ENCODE assay signal across 19 cellular contexts in the genomic region with DNA sequence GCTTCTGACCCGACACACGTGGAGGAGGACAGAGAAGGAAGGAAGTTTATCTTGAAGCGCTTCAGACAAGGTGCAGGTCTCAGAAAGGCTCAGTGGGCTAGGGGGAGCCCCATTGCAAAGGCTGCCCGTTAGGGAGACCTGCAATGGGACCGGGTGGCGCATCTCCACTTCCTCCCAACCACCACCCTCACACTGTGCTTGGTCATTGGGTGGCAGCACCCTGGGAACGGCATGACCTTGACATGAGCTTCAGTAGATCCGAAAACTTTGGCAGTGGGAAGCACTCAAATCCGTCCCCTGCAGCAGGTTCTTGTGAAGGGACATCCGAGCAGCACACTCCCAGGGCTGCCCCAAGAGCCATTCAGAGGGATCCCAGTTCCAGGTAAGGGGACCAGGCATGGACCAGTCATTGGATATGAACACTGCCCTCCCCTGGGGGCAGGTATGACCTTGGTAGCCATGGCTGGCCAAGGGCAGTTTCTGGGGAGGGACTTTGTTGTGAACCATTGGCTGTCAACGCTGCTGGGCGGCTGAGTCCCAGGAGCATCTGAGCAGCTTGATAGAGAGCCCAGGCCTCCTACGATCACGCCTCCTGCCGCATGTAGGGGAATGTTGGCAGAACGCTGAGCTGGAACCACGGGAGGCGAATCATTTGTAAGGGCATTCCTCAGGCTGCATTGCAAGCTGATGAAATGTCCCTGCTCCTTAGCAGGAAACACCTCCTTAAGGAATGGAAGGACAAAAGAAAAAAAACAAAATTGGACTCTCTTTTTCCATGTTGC. TPM values are rescaled to one million over a fixed set of nuclear protein-coding genes. Genes with fewer than 3 reads are reported as not detected.
DNase-seq lines count a peak whose midpoint lies in the region; ATAC-seq and TF ChIP-seq lines count a peak whose summit lies in the region.
"Had no signal": no experiment of that assay in that cellular context is flagged by ENCODE, and none has a peak within 500 bp of the region (broad histone marks: within the 10 kb centered on the region; RNA-seq: fewer than 3 reads in every experiment).

No MANE protein-coding gene starts in this region.

- no peak overlapping the region for H2BK120ac ChIP-seq in IMR-90 (ENCODE audit: low read depth, low read length)

- H3K9ac ChIP-seq in IMR-90 (ENCODE audit: low read depth, low read length), result no peak overlapping the region

- H2AFZ ChIP-seq in IMR-90 (replicated peaks; ENCODE audit: low read length, poor library complexity), result peak overlapping the region; percentile 14

- H3K4me3 ChIP-seq in AG04449 (ENCODE audit: low read depth, low read length) (no peak overlapping the region), IMR-90 (ENCODE audit: insufficient read depth, low read depth, low read length) (no peak overlapping the region), dorsolateral prefrontal cortex (no peak overlapping the region)
- H3K4me3 ChIP-seq: breast epithelium, lung, SJSA1, tibial artery had no signal

- dilution Hi-C loops in IMR-90 (cut with HindIII; ENCODE audit: low sequenced_read_pairs, unreplicated experiment), result no loop called here

- H3K36me3 ChIP-seq in IMR-90 (ENCODE audit: control insufficient read depth, insufficient read depth, low read length), result no peaks in the 10 kb centered on the region
- H3K36me3 ChIP-seq: breast epithelium, SJSA1, tibial artery had no signal

- H2BK15ac ChIP-seq in IMR-90 (ENCODE audit: low read depth, low read length), result no peak overlapping the region

- H3K4ac ChIP-seq in IMR-90 (ENCODE audit: low read depth, low read length), result no peak overlapping the region

- no peak overlapping the region for H2AK5ac ChIP-seq in IMR-90 (ENCODE audit: low read depth, low read length)

- no peaks in the 10 kb centered on the region for H3K4me1 ChIP-seq in IMR-90 (ENCODE audit: control insufficient read depth, insufficient read depth, low read length)
- H3K4me1 ChIP-seq: breast epithelium, SJSA1, tibial artery had no signal

- H3K9me3 ChIP-seq in IMR-90 (ENCODE audit: control insufficient read depth, insufficient read depth, low read length), result no peaks in the 10 kb centered on the region
- H3K9me3 ChIP-seq: breast epithelium, SJSA1, tibial artery had no signal

- H3K27me3 ChIP-seq in IMR-90 (ENCODE audit: control insufficient read depth, insufficient read depth, low read length), result peaks cover 9% of the 10 kb centered on the region
- no peaks in the 10 kb centered on the region for H3K27me3 ChIP-seq in dorsolateral prefrontal cortex
- H3K27me3 ChIP-seq: breast epithelium, SJSA1 had no signal

- POLR2A ChIA-PET in AG04449 (lab: Yijun Ruan, JAX) (no interaction called here), IMR-90 (lab: Charles Lee; ENCODE audit: unreplicated experiment) (no interaction called here)

- no peaks in the 10 kb centered on the region for H4K20me1 ChIP-seq in IMR-90 (ENCODE audit: insufficient read depth, low read length)

- no peak overlapping the region for H4K8ac ChIP-seq in IMR-90 (ENCODE audit: low read depth in 2 of 2, low read length in 2 of 2)

- TF ChIP-seq CTCF in AG04449 (IDR thresholded peaks at IDR 0.05; ENCODE audit: insufficient read depth, low read length, missing control alignments), result no peak
- no peak for TF ChIP-seq CTCF in IMR-90 (conservative IDR thresholded peaks at IDR 0.05; ENCODE audit: low read depth, low read length)
- no peak for TF ChIP-seq CTCF in dorsolateral prefrontal cortex (IDR thresholded peaks at IDR 0.05 in 54 of 56, conservative IDR thresholded peaks at IDR 0.05 in 2 of 56; ENCODE audit: low read depth in 1 of 56, partially characterized antibody in 56 of 56)

- no peak overlapping the region for H4K91ac ChIP-seq in IMR-90 (ENCODE audit: insufficient read depth, low read depth, low read length)

- H2BK5ac ChIP-seq in IMR-90 (ENCODE audit: low read depth, low read length, poor library complexity, severe bottlenecking), result no peak overlapping the region

- H3K23ac ChIP-seq in IMR-90 (ENCODE audit: low read depth, low read length), result no peak overlapping the region

- CTCF ChIA-PET in AG04449 (lab: Yijun Ruan, JAX), result no interaction called here
- CTCF ChIA-PET in IMR-90 (lab: Yijun Ruan, JAX), result no interaction called here

- intact Hi-C loops in IMR-90 (cut with micrococcal nuclease), result no loop called here
- intact Hi-C loops in dorsolateral prefrontal cortex (cut with DNase I), result no loop called here

- no peak overlapping the region for H3K14ac ChIP-seq in IMR-90 (replicated peaks; ENCODE audit: low read depth, low read length)

- no peak overlapping the region for H3K18ac ChIP-seq in IMR-90 (ENCODE audit: low read depth, low read length)

- no peaks in the 10 kb centered on the region for H3K79me1 ChIP-seq in IMR-90 (ENCODE audit: low read depth in 1 of 2, low read length in 2 of 2)

- TF ChIP-seq POLR2A in IMR-90 (IDR thresholded peaks at IDR 0.05; ENCODE audit: low read depth, low read length) (no peak), erythroblast (IDR thresholded peaks at IDR 0.05; ENCODE audit: low read length) (no peak)

- H4K5ac ChIP-seq in IMR-90 (ENCODE audit: low read depth, low read length), result no peak overlapping the region

- in situ Hi-C loops in IMR-90 (cut with MboI; ENCODE audit: low sequenced_read_pairs), result no loop called here

- no peak overlapping the region for H3K56ac ChIP-seq in IMR-90 (ENCODE audit: extremely low read depth, insufficient read depth, low read length)

- DNase-seq in AG04449 (ENCODE audit: low read depth, low spot score) (peak; percentile 23), IMR-90 (peak; percentile 42), dorsolateral prefrontal cortex (peak in 8 of 10 donors; percentile 5 to 68 (median 58)), left kidney (ENCODE audit: low read depth, low spot score) (peak; percentile 12), dedifferentiated amniotic fluid mesenchymal stem cell (ENCODE audit: extremely low spot score) (no peak), erythroblast (lab: John Stamatoyannopoulos, UW) (no peak)
- DNase-seq: activated gamma-delta T cell treated with Interleukin-2 at 50 U/mL for 16 hours; hippocampal formation; NCI-H2029 treated with DMSO at 0.1 percent for 48 hours; NK-92 treated with Interleukin-12 subunit alpha and Interleukin-12 subunit beta, amount 100 ng/mL, for 24 hours; stimulated activated CD4-positive, alpha-beta T cell treated with anti-CD3 and anti-CD28 coated beads, Interleukin-15, amount 100 ng/mL, for 24 hours; tibial artery had no signal

- no peak overlapping the region for H3K27ac ChIP-seq in IMR-90 (ENCODE audit: insufficient read depth, low read length)
- peak overlapping the region in 5 of 59 donors; percentile 13 to 44 (median 23) for H3K27ac ChIP-seq in dorsolateral prefrontal cortex
- H3K27ac ChIP-seq: breast epithelium, SJSA1, tibial artery had no signal

- no peak for TF ChIP-seq RAD21 in IMR-90 (IDR thresholded peaks at IDR 0.05; ENCODE audit: low read length)

- H3K9me1 ChIP-seq in IMR-90 (ENCODE audit: insufficient read depth, low read length), result no peaks in the 10 kb centered on the region

- no peak overlapping the region for H2AK9ac ChIP-seq in IMR-90 (replicated peaks; ENCODE audit: low read depth, low read length, poor library complexity)

- H2BK20ac ChIP-seq in IMR-90 (ENCODE audit: low read depth, low read length), result no peak overlapping the region

- ATAC-seq in IMR-90 (ENCODE audit: low read depth) (peak; percentile 67), GM19023 (IDR thresholded peaks at IDR 0.05; ENCODE audit: unreplicated experiment) (no peak), GM21447 (IDR thresholded peaks at IDR 0.05; ENCODE audit: unreplicated experiment) (no peak)

- H3K4me2 ChIP-seq in IMR-90 (ENCODE audit: low read depth, low read length), result no peak overlapping the region

- 61% methylated on average over 9 of the region's 18 CpGs; no CpG with 5 or more reads in 1 of the 2 experiments for WGBS in IMR-90 (ENCODE audit: extremely low coverage in 2 of 2, insufficient read length in 1 of 2), 2 experiments

- no TSS peak for BruUV-seq in IMR-90 (replicated peaks; lab: Mats Ljungman, UMichigan)

TF ChIP-seq in IMR-90, 13 proteins besides CTCF, POLR2A, EP300 and RAD21 (continues in another document):
- TF ChIP-seq CHD1 (IDR thresholded peaks at IDR 0.05; ENCODE audit: low read depth, low read length) (no peak), RFX5 (IDR thresholded peaks at IDR 0.05; ENCODE audit: low read depth, low read length) (no peak), ELK1 (IDR thresholded peaks at IDR 0.05; ENCODE audit: borderline replicate concordance, low read depth, low read length) (no peak), NFE2L2 (IDR thresholded peaks at IDR 0.05; ENCODE audit: low read depth, low read length) (no peak), USF2 (IDR thresholded peaks at IDR 0.05; ENCODE audit: low read depth, low read length) (no peak), MXI1 (IDR thresholded peaks at IDR 0.05; ENCODE audit: borderline replicate concordance, low read depth, low read length) (no peak), SMC3 (IDR thresholded peaks at IDR 0.05; ENCODE audit: low read depth, low read length) (no peak), BHLHE40 (IDR thresholded peaks at IDR 0.05; ENCODE audit: low read depth, low read length) (no peak)

RNA-seq across cellular contexts. Expression of gene GALNTL5, which starts 31.7 kb away (rescaled TPM):
- total RNA-seq in IMR-90 (2012; rRNA removed) (not detected in 2 replicates), dorsolateral prefrontal cortex (10 to 100 TPM in 1 of 120 experiments, 1 to 10 TPM in 118, under 1 TPM in 1; 0.91 to 11.2 (median 4.1) TPM)
- polyA plus RNA-seq in IMR-90 (2012; rRNA removed), result not detected in 2 replicates
- polyA plus RNA-seq in IMR-90 (2012; cell fraction: cytosol; rRNA removed), result not detected in 2 replicates
- polyA plus RNA-seq in IMR-90 (2012; cell fraction: nucleus; rRNA removed; ENCODE audit: low replicate concordance), result not detected in 2 replicates
- total RNA-seq: activated CD8-positive, alpha-beta memory T cell treated with anti-CD3 and anti-CD28 coated beads for 36 hours; breast epithelium; lung; SJSA1 had no signal
- polyA plus RNA-seq: AG04450, lung had no signal

RNA-seq across cellular contexts. Expression of gene GALNT11, which starts 37.5 kb away (rescaled TPM):
- total RNA-seq in IMR-90 (2012; rRNA removed) (24.4 and 31.9 TPM in 2 replicates), dorsolateral prefrontal cortex (100 to 1,000 TPM in 1 of 120 experiments, 10 to 100 TPM in 119; 30.5 to 104 (median 66.4) TPM)
- 23.2 and 29.3 TPM in 2 replicates for polyA plus RNA-seq in IMR-90 (2012; rRNA removed)
- 17.7 TPM in 2 replicates for polyA plus RNA-seq in IMR-90 (2012; cell fraction: cytosol; rRNA removed)
- 12.2 and 40.3 TPM in 2 replicates for polyA plus RNA-seq in IMR-90 (2012; cell fraction: nucleus; rRNA removed; ENCODE audit: low replicate concordance)

Comparison
In these comparisons a context has a peak if more than half of its experiments do, and no peak if none do; other contexts are left out.
1. DNase-seq: peak in AG04449 (single experiment), IMR-90 (single experiment), dorsolateral prefrontal cortex (8 of 10) and left kidney (single experiment); none in dedifferentiated amniotic fluid mesenchymal stem cell (single experiment) and erythroblast (0 of 2).